ENCODE assay signal across 13 cellular contexts in genomic region chr6:14766595-14766994, GRCh38.
DNase-seq lines count a peak whose midpoint lies in the region; TF ChIP-seq lines count a peak whose summit lies in the region.
"Had no signal": no experiment of that assay in that cellular context is flagged by ENCODE, and none has a peak within 500 bp of the region (broad histone marks: within the 10 kb centered on the region; RNA-seq: fewer than 3 reads in every experiment).

No MANE protein-coding gene starts in this region.

- no peaks in the 10 kb centered on the region for H3K27me3 Mint-ChIP-seq in type B pancreatic cell
- H3K27me3 Mint-ChIP-seq: CD4-positive, alpha-beta T cell had no signal

- H3K27ac ChIP-seq in SK-N-MC (peak overlapping the region; percentile 97), ascending aorta (no peak overlapping the region)
- H3K27ac ChIP-seq: KMS-11 had no signal

- H3K9me3 Mint-ChIP-seq in type B pancreatic cell, result peaks cover 4% of the 10 kb centered on the region
- H3K9me3 Mint-ChIP-seq: CD4-positive, alpha-beta T cell had no signal

- H3K27ac Mint-ChIP-seq in type B pancreatic cell, result peak overlapping the region; percentile 19
- H3K27ac Mint-ChIP-seq: CD4-positive, alpha-beta T cell had no signal

- H3K36me3 ChIP-seq in SK-N-MC (ENCODE audit: insufficient read depth, low read length) (no peaks in the 10 kb centered on the region), ascending aorta (no peaks in the 10 kb centered on the region)
- H3K36me3 ChIP-seq: BE2C had no signal

- DNase-seq in AG20443 (ENCODE audit: low spot score) (peak; percentile 28), SK-N-MC (ENCODE audit: low read depth, low spot score) (no peak), fibroblast of villous mesenchyme (ENCODE audit: low read depth) (peak; percentile 79), type B pancreatic cell (ENCODE audit: extremely low spot score, unreplicated experiment) (no peak), NCI-H2196 (lab: John Stamatoyannopoulos, UW; ENCODE audit: unreplicated experiment) (no peak), ascending aorta (ENCODE audit: low spot score in 2 of 2) (no peak)
- no peak for DNase-seq in stimulated activated CD4-positive, alpha-beta T cell treated with anti-CD3 and anti-CD28 coated beads, Interleukin-4, amount 100 ng/mL, for 4 hours
- no peak for DNase-seq in activated naive CD4-positive, alpha-beta T cell (lab: John Stamatoyannopoulos, UW)
- DNase-seq: Caco-2; CD4-positive, alpha-beta T cell; H9 had no signal

- H3K4me1 Mint-ChIP-seq in type B pancreatic cell (ENCODE audit: unreplicated experiment), result peaks cover 36% of the 10 kb centered on the region

- no peaks in the 10 kb centered on the region for H3K9me3 ChIP-seq in SK-N-MC (ENCODE audit: low read depth, low read length)
- H3K9me3 ChIP-seq in ascending aorta, result no peaks in the 10 kb centered on the region
- H3K9me3 ChIP-seq: BE2C, Caco-2 had no signal

- TF ChIP-seq CTCF in fibroblast of villous mesenchyme (IDR thresholded peaks at IDR 0.05; ENCODE audit: insufficient read depth, low read depth, low read length) (no peak), type B pancreatic cell (conservative IDR thresholded peaks at IDR 0.05) (no peak), ascending aorta (IDR thresholded peaks at IDR 0.05) (no peak)

- H3K9ac ChIP-seq in SK-N-MC (ENCODE audit: insufficient read length), result peak overlapping the region; percentile 74
- H3K9ac ChIP-seq: KMS-11 had no signal

- H3K4me3 Mint-ChIP-seq in type B pancreatic cell, result peak overlapping the region; percentile 2
- H3K4me3 Mint-ChIP-seq: CD4-positive, alpha-beta T cell; H9 had no signal

- H3K27me3 ChIP-seq in ascending aorta, result no peaks in the 10 kb centered on the region
- H3K27me3 ChIP-seq: BE2C had no signal

- intact Hi-C loops in ascending aorta (cut with DNase I), result no loop called here

- no peaks in the 10 kb centered on the region for H3K36me3 Mint-ChIP-seq in type B pancreatic cell

- no peaks in the 10 kb centered on the region for H3K4me1 ChIP-seq in ascending aorta

- H3K4me3 ChIP-seq in SK-N-MC (peak overlapping the region; percentile 71), fibroblast of villous mesenchyme (ENCODE audit: low read depth, low read length) (no peak overlapping the region), ascending aorta (no peak overlapping the region)

Comparison
In these comparisons a context has a peak if more than half of its experiments do, and no peak if none do; other contexts are left out.
1. DNase-seq: peak in AG20443 (single experiment) and fibroblast of villous mesenchyme (single experiment); none in SK-N-MC (single experiment), type B pancreatic cell (single experiment), NCI-H2196 (single experiment), ascending aorta (0 of 2), stimulated activated CD4-positive, alpha-beta T cell treated with anti-CD3 and anti-CD28 coated beads, Interleukin-4, amount 100 ng/mL, for 4 hours (0 of 2) and activated naive CD4-positive, alpha-beta T cell (0 of 4).